Comparison of ENCODE assay signal across 26 cellular contexts in genomic region chr14:25484194-25484593, GRCh38.
DNase-seq lines count a peak whose midpoint lies in the region; ATAC-seq and TF ChIP-seq lines count a peak whose summit lies in the region.
"Had no signal": no experiment of that assay in that cellular context is flagged by ENCODE, and none has a peak within 500 bp of the region (broad histone marks: within the 10 kb centered on the region; RNA-seq: fewer than 3 reads in every experiment).

No MANE protein-coding gene starts in this region.

- H3K36me3 ChIP-seq in endodermal cell (ENCODE audit: control insufficient read depth, insufficient read depth, low read length) (no peaks in the 10 kb centered on the region), aorta (ENCODE audit: control insufficient read depth in 1 of 2, insufficient read depth in 2 of 2, low read length in 1 of 2) (no peaks in the 10 kb centered on the region), mammary epithelial cell (ENCODE audit: insufficient read depth, low read length) (no peaks in the 10 kb centered on the region)
- H3K36me3 ChIP-seq: brain microvascular endothelial cell, lower lobe of right lung, ovary, tibial nerve had no signal

- intact Hi-C loops in aorta (cut with DNase I) (no loop called here), mammary epithelial cell (cut with micrococcal nuclease) (no loop called here)

- CTCF ChIA-PET in mammary epithelial cell (lab: Charles Lee; ENCODE audit: low non-redundant PET) = no interaction called here

- no peak overlapping the region for H3K27ac ChIP-seq in endodermal cell (ENCODE audit: low read depth, low read length)
- H3K27ac ChIP-seq in aorta (ENCODE audit: low read depth in 1 of 2, low read length in 2 of 2) = no peak overlapping the region
- H3K27ac ChIP-seq in mammary epithelial cell (ENCODE audit: insufficient read depth, low read depth, low read length) = no peak overlapping the region
- H3K27ac ChIP-seq: brain microvascular endothelial cell, KMS-11, lower lobe of right lung, ovary, tibial nerve had no signal

- dilution Hi-C loops in mammary epithelial cell (cut with HindIII; ENCODE audit: low sequenced_read_pairs) = no loop called here

- no TSS peak for BruUV-seq in mammary epithelial cell (replicated peaks; lab: Mats Ljungman, UMichigan)

- no peak overlapping the region for H3K27ac Mint-ChIP-seq in endodermal cell
- H3K27ac Mint-ChIP-seq: activated naive CD8-positive, alpha-beta T cell treated with anti-CD3 and anti-CD28 coated beads, Interleukin-2, amount 50 U/mL, for 24 hours; B cell; natural killer cell treated with Interleukin-12 subunit alpha and Interleukin-12 subunit beta and Interleukin-15 and Interleukin-18, amount 100 ng/mL, for 72 hours; WTC11 had no signal

- H4K20me1 ChIP-seq in mammary epithelial cell (ENCODE audit: insufficient read depth, low read length) = no peaks in the 10 kb centered on the region

- H3K27me3 ChIP-seq in endodermal cell (ENCODE audit: control insufficient read depth, insufficient read depth, low read length, poor library complexity, severe bottlenecking) = no peaks in the 10 kb centered on the region
- no peaks in the 10 kb centered on the region for H3K27me3 ChIP-seq in aorta (ENCODE audit: control insufficient read depth in 1 of 2, insufficient read depth in 2 of 2, low read length in 1 of 2)
- no peaks in the 10 kb centered on the region for H3K27me3 ChIP-seq in mammary epithelial cell (ENCODE audit: insufficient read depth, low read length)
- H3K27me3 ChIP-seq: brain microvascular endothelial cell, ovary, tibial nerve had no signal

- WGBS in endodermal cell (ENCODE audit: insufficient coverage in 1 of 2, insufficient read length in 1 of 2), 2 experiments = 100% methylated on average over 1 of the region's 1 CpG; no CpG with 5 or more reads in 1 of the 2 experiments
- 54 to 63% methylated on average over 1 of the region's 1 CpG for WGBS in aorta, 2 donors
- WGBS in mammary epithelial cell (ENCODE audit: low coverage, missing lambda C conversion rate) = 17% methylated on average over 1 of the region's 1 CpG

- peaks cover 1% of the 10 kb centered on the region for H3K4me1 Mint-ChIP-seq in endodermal cell
- H3K4me1 Mint-ChIP-seq: activated naive CD8-positive, alpha-beta T cell treated with anti-CD3 and anti-CD28 coated beads, Interleukin-2, amount 50 U/mL, for 24 hours; B cell had no signal

- no peaks in the 10 kb centered on the region for H3K9me3 Mint-ChIP-seq in endodermal cell
- H3K9me3 Mint-ChIP-seq: activated naive CD8-positive, alpha-beta T cell treated with anti-CD3 and anti-CD28 coated beads, Interleukin-2, amount 50 U/mL, for 24 hours; WTC11 had no signal

- TF ChIP-seq CTCF in endodermal cell (conservative IDR thresholded peaks at IDR 0.05) = peak; percentile 22
- no peak for TF ChIP-seq CTCF in mammary epithelial cell (conservative IDR thresholded peaks at IDR 0.05 in 1 of 2, IDR thresholded peaks at IDR 0.05 in 1 of 2; ENCODE audit: extremely low read depth in 1 of 2, insufficient read depth in 1 of 2, low read depth in 1 of 2, low read length in 2 of 2)
- TF ChIP-seq CTCF in GM10266 (IDR thresholded peaks at IDR 0.05; ENCODE audit: control insufficient read depth, insufficient read depth, low read depth, missing control alignments) = no peak

- H3K4me3 Mint-ChIP-seq in endodermal cell = no peak overlapping the region
- H3K4me3 Mint-ChIP-seq: activated naive CD8-positive, alpha-beta T cell treated with anti-CD3 and anti-CD28 coated beads, Interleukin-2, amount 50 U/mL, for 24 hours; activated T-cell treated with anti-CD3 and anti-CD28 coated beads, Interleukin-2, amount 50 U/mL, for 4 hours; B cell; natural killer cell treated with Interleukin-12 subunit alpha and Interleukin-12 subunit beta and Interleukin-15 and Interleukin-18, amount 100 ng/mL, for 72 hours; WTC11 had no signal

- H3K4me1 ChIP-seq in endodermal cell (ENCODE audit: control insufficient read depth, insufficient read depth, low read length) (no peaks in the 10 kb centered on the region), aorta (ENCODE audit: control insufficient read depth in 1 of 2, insufficient read depth in 2 of 2, low read length in 2 of 2) (no peaks in the 10 kb centered on the region), mammary epithelial cell (ENCODE audit: insufficient read depth, low read length) (no peaks in the 10 kb centered on the region)
- H3K4me1 ChIP-seq: lower lobe of right lung, tibial nerve had no signal

- in situ Hi-C loops in mammary epithelial cell (cut with MboI; ENCODE audit: low sequenced_read_pairs in 2 of 2) = no loop called here

- H3K9ac ChIP-seq in endodermal cell (ENCODE audit: extremely low read depth, low read length, poor library complexity, severe bottlenecking) = no peak overlapping the region
- H3K9ac ChIP-seq in mammary epithelial cell (ENCODE audit: insufficient read depth, low read length) = no peak overlapping the region
- H3K9ac ChIP-seq: KMS-11 had no signal

- no peaks in the 10 kb centered on the region for H3K27me3 Mint-ChIP-seq in endodermal cell (ENCODE audit: insufficient read depth)
- H3K27me3 Mint-ChIP-seq: B cell had no signal

- H2AFZ ChIP-seq in mammary epithelial cell (ENCODE audit: low read depth, low read length) = no peak overlapping the region

- H3K79me2 ChIP-seq in mammary epithelial cell (ENCODE audit: insufficient read depth, low read length) = no peaks in the 10 kb centered on the region

- H3K36me3 Mint-ChIP-seq in endodermal cell (ENCODE audit: low read depth) = no peaks in the 10 kb centered on the region
- H3K36me3 Mint-ChIP-seq: natural killer cell treated with Interleukin-12 subunit alpha and Interleukin-12 subunit beta and Interleukin-15 and Interleukin-18, amount 100 ng/mL, for 72 hours; WTC11 had no signal

- DNase-seq in NCI-H82 (lab: John Stamatoyannopoulos, UW) = peak; percentile 3
- no peak for DNase-seq in NCI-H82 treated with DMSO at 0.1 percent for 48 hours (lab: John Stamatoyannopoulos, UW; ENCODE audit: unreplicated experiment)
- DNase-seq in NCI-H2227 (lab: John Stamatoyannopoulos, UW; ENCODE audit: unreplicated experiment) = peak; percentile 21
- no peak for DNase-seq in endodermal cell
- no peak for DNase-seq in aorta
- DNase-seq in mammary epithelial cell = no peak
- DNase-seq in hippocampal formation (lab: John Stamatoyannopoulos, UW) = no peak
- DNase-seq in GM10266 (ENCODE audit: extremely low spot score) = no peak
- DNase-seq: activated CD4-positive, alpha-beta T cell treated with anti-CD3 and anti-CD28 coated beads, Interleukin-2, amount 50 U/mL, for 1 hour; activated gamma-delta T cell treated with Interleukin-2 at 50 U/mL for 16 hours; activated naive CD8-positive, alpha-beta T cell treated with anti-CD3 and anti-CD28 coated beads, Interleukin-2, amount 50 U/mL, for 24 hours; activated T-cell treated with anti-CD3 and anti-CD28 coated beads, Interleukin-2, amount 50 U/mL, for 4 hours; brain microvascular endothelial cell; kidney; lower lobe of right lung; NCI-H1436 treated with DMSO at 0.1 percent for 48 hours; ovary; right cardiac atrium; SIG-M5; T1000 had no signal

- no peak overlapping the region for H3K4me3 ChIP-seq in endodermal cell (ENCODE audit: low read length)
- H3K4me3 ChIP-seq in aorta (ENCODE audit: low read length in 2 of 2) = no peak overlapping the region
- H3K4me3 ChIP-seq in mammary epithelial cell (replicated peaks in 1 of 3; ENCODE audit: insufficient read depth in 1 of 3, low read depth in 2 of 3, low read length in 3 of 3) = no peak overlapping the region
- H3K4me3 ChIP-seq: lower lobe of right lung, ovary, tibial nerve had no signal

- H3K4me2 ChIP-seq in mammary epithelial cell (ENCODE audit: insufficient read depth, low read depth, low read length) = no peak overlapping the region
- H3K4me2 ChIP-seq: KMS-11 had no signal

- no peak for ATAC-seq in aorta (ENCODE audit: low FRiP score)
- ATAC-seq: activated naive CD8-positive, alpha-beta T cell treated with anti-CD3 and anti-CD28 coated beads, Interleukin-2, amount 50 U/mL, for 24 hours; activated T-cell treated with anti-CD3 and anti-CD28 coated beads, Interleukin-2, amount 50 U/mL, for 4 hours; lower lobe of right lung; natural killer cell treated with Interleukin-12 subunit alpha and Interleukin-12 subunit beta and Interleukin-15 and Interleukin-18, amount 100 ng/mL, for 72 hours; Panc1; right cardiac atrium; WTC11 had no signal

- H3K9me3 ChIP-seq in endodermal cell (ENCODE audit: control insufficient read depth, low read length) = no peaks in the 10 kb centered on the region
- no peaks in the 10 kb centered on the region for H3K9me3 ChIP-seq in aorta (ENCODE audit: control insufficient read depth, low read length)
- peaks cover 26% of the 10 kb centered on the region for H3K9me3 ChIP-seq in mammary epithelial cell (replicated peaks; ENCODE audit: insufficient read depth, low read length)
- H3K9me3 ChIP-seq: lower lobe of right lung, ovary, tibial nerve had no signal

Comparison
In these comparisons a context has a peak if more than half of its experiments do, and no peak if none do; other contexts are left out.
1. DNase-seq: peak in NCI-H82 (single experiment) and NCI-H2227 (single experiment); none in NCI-H82 treated with DMSO at 0.1 percent for 48 hours (single experiment), endodermal cell (single experiment), aorta (0 of 2), mammary epithelial cell (single experiment), hippocampal formation (0 of 2) and GM10266 (single experiment).